23 cellular contexts compared by ENCODE assay signal in genomic region chr2:26588576-26588975, GRCh38. TPM values are rescaled to one million over a fixed set of nuclear protein-coding genes. Genes with fewer than 3 reads are reported as not detected.
"Had no signal": no experiment of that assay in that cellular context is flagged by ENCODE, and none has a peak within 500 bp of the region (broad histone marks: within the 10 kb centered on the region; RNA-seq: fewer than 3 reads in every experiment).

No MANE protein-coding gene starts in this region.

- H3K4me1 Mint-ChIP-seq: activated CD4-positive, alpha-beta T cell treated with anti-CD3 and anti-CD28 coated beads, Interleukin-2, amount 10 ng/mL, durations not matched to agents 7 days and 5 days; mesothelial cell of epicardium; naive thymus-derived CD8-positive, alpha-beta T cell had no signal

- H3K27ac ChIP-seq: esophagus muscularis mucosa, ovary, psoas muscle, right atrium auricular region, skin epidermis, tibial artery had no signal

- H3K4me1 ChIP-seq: esophagus muscularis mucosa, psoas muscle, right atrium auricular region, tibial artery had no signal

- H3K4me3 Mint-ChIP-seq: activated CD4-positive, alpha-beta T cell treated with anti-CD3 and anti-CD28 coated beads, Interleukin-2, amount 10 ng/mL, durations not matched to agents 7 days and 5 days; activated T-helper 1 cell treated with anti-CD3 and anti-CD28 coated beads, Interleukin-12 subunit alpha, Interleukin-12 subunit beta, Interleukin-2, Interleukin-4 antibody, amounts not matched to agents 30 ng/mL and 10 ng/mL and 1 ng/mL, durations not matched to agents 14 hours and 24 hours and 36 hours; effector memory CD8-positive, alpha-beta T cell; mesothelial cell of epicardium; naive thymus-derived CD8-positive, alpha-beta T cell; stimulated activated naive CD8-positive, alpha-beta T cell treated with anti-CD3 and anti-CD28 coated beads, Interleukin-15, amount 100 ng/mL, for 72 hours; T-helper 17 cell had no signal

- H3K9me3 ChIP-seq: esophagus muscularis mucosa, ovary, psoas muscle, right atrium auricular region, tibial artery had no signal

- H3K36me3 ChIP-seq: esophagus muscularis mucosa, ovary, right atrium auricular region, tibial artery had no signal

- DNase-seq: activated CD4-positive, alpha-beta T cell treated with anti-CD3 and anti-CD28 coated beads, Interleukin-2, amount 10 ng/mL, durations not matched to agents 7 days and 5 days; central memory CD4-positive, alpha-beta T cell; effector memory CD8-positive, alpha-beta T cell; hippocampal formation; left ventricle myocardium superior; mammary epithelial cell; naive thymus-derived CD8-positive, alpha-beta T cell; stimulated activated CD4-positive, alpha-beta T cell treated with anti-CD3 and anti-CD28 coated beads, Interleukin-1b, Interleukin-23, amount 100 ng/mL, for 48 hours; stimulated activated naive CD8-positive, alpha-beta T cell treated with anti-CD3 and anti-CD28 coated beads, Interleukin-15, amount 100 ng/mL, for 72 hours; SW 1271; T-helper 17 cell had no signal

- H3K9me3 Mint-ChIP-seq: activated CD4-positive, alpha-beta T cell treated with anti-CD3 and anti-CD28 coated beads, Interleukin-2, amount 10 ng/mL, durations not matched to agents 7 days and 5 days; activated naive CD4-positive, alpha-beta T cell treated with anti-CD3 and anti-CD28 coated beads, Interleukin-2, amount 50 U/mL, for 72 hours; activated T-helper 1 cell treated with anti-CD3 and anti-CD28 coated beads, Interleukin-12 subunit alpha, Interleukin-12 subunit beta, Interleukin-2, Interleukin-4 antibody, amounts not matched to agents 30 ng/mL and 10 ng/mL and 1 ng/mL, durations not matched to agents 14 hours and 24 hours and 36 hours; effector memory CD8-positive, alpha-beta T cell; mesothelial cell of epicardium; stimulated activated naive CD8-positive, alpha-beta T cell treated with anti-CD3 and anti-CD28 coated beads, Interleukin-15, amount 100 ng/mL, for 72 hours had no signal

- H3K36me3 Mint-ChIP-seq: activated naive CD4-positive, alpha-beta T cell treated with anti-CD3 and anti-CD28 coated beads, Interleukin-2, amount 50 U/mL, for 72 hours; mesothelial cell of epicardium; naive thymus-derived CD8-positive, alpha-beta T cell had no signal

- H3K27me3 ChIP-seq: ovary, right atrium auricular region had no signal

- H3K27ac Mint-ChIP-seq: activated CD4-positive, alpha-beta T cell treated with anti-CD3 and anti-CD28 coated beads, Interleukin-2, amount 10 ng/mL, durations not matched to agents 7 days and 5 days; activated naive CD4-positive, alpha-beta T cell treated with anti-CD3 and anti-CD28 coated beads, Interleukin-2, amount 50 U/mL, for 72 hours; activated T-helper 1 cell treated with anti-CD3 and anti-CD28 coated beads, Interleukin-12 subunit alpha, Interleukin-12 subunit beta, Interleukin-2, Interleukin-4 antibody, amounts not matched to agents 30 ng/mL and 10 ng/mL and 1 ng/mL, durations not matched to agents 14 hours and 24 hours and 36 hours; effector memory CD8-positive, alpha-beta T cell; mesothelial cell of epicardium; stimulated activated naive CD8-positive, alpha-beta T cell treated with anti-CD3 and anti-CD28 coated beads, Interleukin-15, amount 100 ng/mL, for 72 hours; T-helper 17 cell had no signal

- H3K4me3 ChIP-seq: esophagus muscularis mucosa, ovary, psoas muscle, right atrium auricular region, skin epidermis, tibial artery had no signal

RNA-seq across cellular contexts. Expression of gene CIB4, which starts 52.6 kb away (rescaled TPM):
- total RNA-seq: activated CD4-positive, alpha-beta T cell treated with anti-CD3 and anti-CD28 coated beads, Interleukin-2, amount 10 ng/mL, durations not matched to agents 7 days and 5 days; activated naive CD4-positive, alpha-beta T cell treated with anti-CD3 and anti-CD28 coated beads, Interleukin-2, amount 50 U/mL, for 72 hours; activated T-helper 1 cell treated with anti-CD3 and anti-CD28 coated beads, Interleukin-12 subunit alpha, Interleukin-12 subunit beta, Interleukin-2, Interleukin-4 antibody, amounts not matched to agents 30 ng/mL and 10 ng/mL and 1 ng/mL, durations not matched to agents 14 hours and 24 hours and 36 hours; astrocyte; dermis microvascular lymphatic vessel endothelial cell; esophagus muscularis mucosa; frontal cortex; left ventricle myocardium superior; mammary epithelial cell; mesothelial cell of epicardium; naive thymus-derived CD8-positive, alpha-beta T cell; ovary; psoas muscle; right atrium auricular region; T-helper 17 cell had no signal
- polyA plus RNA-seq: mammary epithelial cell; naive thymus-derived CD8-positive, alpha-beta T cell; psoas muscle had no signal
